Comparison of ENCODE assay signal across 22 cellular contexts in genomic region chr9:616694-617093, GRCh38.
DNase-seq lines count a peak whose midpoint lies in the region; ATAC-seq, FAIRE-seq and TF ChIP-seq lines count a peak whose summit lies in the region.
"Had no signal": no experiment of that assay in that cellular context is flagged by ENCODE, and none has a peak within 500 bp of the region (broad histone marks: within the 10 kb centered on the region; RNA-seq: fewer than 3 reads in every experiment).

No MANE protein-coding gene starts in this region.

- no peak overlapping the region for H2AFZ ChIP-seq in IMR-90 (replicated peaks; ENCODE audit: low read length, poor library complexity)
- no peak overlapping the region for H2AFZ ChIP-seq in keratinocyte (ENCODE audit: control insufficient read depth, low read length)

- H4K5ac ChIP-seq in IMR-90 (ENCODE audit: low read depth, low read length), result no peak overlapping the region

- no peak for TF ChIP-seq POLR2A in IMR-90 (IDR thresholded peaks at IDR 0.05; ENCODE audit: low read depth, low read length)

- POLR2A ChIA-PET in IMR-90 (lab: Charles Lee; ENCODE audit: unreplicated experiment), result no interaction called here
- POLR2A ChIA-PET in Caco-2 (lab: Charles Lee), result no interaction called here
- POLR2A ChIA-PET in activated CD4-positive, alpha-beta T cell treated with anti-CD3 and anti-CD28 coated beads, Interleukin-2, amount 10 ng/mL, durations not matched to agents 7 days and 5 days (lab: Charles Lee), result no interaction called here

- H3K27ac Mint-ChIP-seq in Caco-2 (ENCODE audit: unreplicated experiment), result no peak overlapping the region
- H3K27ac Mint-ChIP-seq in activated CD4-positive, alpha-beta T cell treated with anti-CD3 and anti-CD28 coated beads, Interleukin-2, amount 10 ng/mL, durations not matched to agents 7 days and 5 days, result no peak overlapping the region
- H3K27ac Mint-ChIP-seq: CD4-positive, CD25-positive, alpha-beta regulatory T cell; HFFc6 had no signal

- DNase-seq in IMR-90 (no peak), ascending aorta (ENCODE audit: low spot score in 2 of 2) (no peak), keratinocyte (ENCODE audit: low read depth, low spot score) (no peak), thoracic aorta (ENCODE audit: low spot score) (no peak), NCI-H1417 (lab: John Stamatoyannopoulos, UW) (no peak), Caco-2 (no peak)
- DNase-seq in activated CD4-positive, alpha-beta T cell treated with anti-CD3 and anti-CD28 coated beads, Interleukin-2, amount 10 ng/mL, durations not matched to agents 7 days and 5 days, result no peak
- DNase-seq: BE2C; CD4-positive, CD25-positive, alpha-beta regulatory T cell; COR-L47; H7; HFFc6; NCI-H1092 treated with DMSO at 0.1 percent for 48 hours; NCI-H2081; NCI-H2171 treated with DMSO at 0.1 percent for 48 hours; NCI-H446 treated with DMSO at 0.1 percent for 48 hours; NCI-H69; OCI-M1; SIG-M5 had no signal

- no peak overlapping the region for H3K14ac ChIP-seq in IMR-90 (replicated peaks; ENCODE audit: low read depth, low read length)

- peaks cover 21% of the 10 kb centered on the region for H3K4me1 Mint-ChIP-seq in Caco-2 (ENCODE audit: low read depth, unreplicated experiment)
- H3K4me1 Mint-ChIP-seq in activated CD4-positive, alpha-beta T cell treated with anti-CD3 and anti-CD28 coated beads, Interleukin-2, amount 10 ng/mL, durations not matched to agents 7 days and 5 days, result peaks cover 7% of the 10 kb centered on the region

- H3K79me2 ChIP-seq in keratinocyte (ENCODE audit: control insufficient read depth, insufficient read depth, low read length), result peaks cover 7% of the 10 kb centered on the region

- in situ Hi-C loops in IMR-90 (cut with MboI; ENCODE audit: low sequenced_read_pairs), result loop anchor here (5.0 to 10.0 kb wide), 2 partner anchors 141 to 388 kb away; no protein-coding TSS in a partner anchor

- H4K91ac ChIP-seq in IMR-90 (ENCODE audit: insufficient read depth, low read depth, low read length), result no peak overlapping the region

- CTCF ChIA-PET in IMR-90 (lab: Yijun Ruan, JAX) (interaction anchor here (0.6 kb wide), 1 partner anchor 323 kb away, joined by 3 read pairs; no protein-coding TSS in a partner anchor), Caco-2 (lab: Charles Lee) (no interaction called here)
- CTCF ChIA-PET in activated CD4-positive, alpha-beta T cell treated with anti-CD3 and anti-CD28 coated beads, Interleukin-2, amount 10 ng/mL, durations not matched to agents 7 days and 5 days (lab: Charles Lee), result no interaction called here

- ATAC-seq in IMR-90 (ENCODE audit: low read depth), result no peak
- ATAC-seq in thoracic aorta (ENCODE audit: insufficient number of reproducible peaks, low FRiP score, low read depth), result no peak
- no peak for ATAC-seq in GM18861 (IDR thresholded peaks at IDR 0.05; ENCODE audit: unreplicated experiment)

- H3K4me1 ChIP-seq in IMR-90 (ENCODE audit: control insufficient read depth, insufficient read depth, low read length), result peaks cover 3% of the 10 kb centered on the region
- H3K4me1 ChIP-seq in ascending aorta, result peaks cover 17 to 33% of the 10 kb centered on the region in 2 donors
- peaks cover 40% of the 10 kb centered on the region for H3K4me1 ChIP-seq in keratinocyte (ENCODE audit: control insufficient read depth, extremely low read depth, insufficient read depth, low read length)
- peaks cover 21 to 60% of the 10 kb centered on the region in 2 donors for H3K4me1 ChIP-seq in thoracic aorta (ENCODE audit: control insufficient read depth in 1 of 2, low read depth in 2 of 2)
- H3K4me1 ChIP-seq in Caco-2, result peaks cover 36% of the 10 kb centered on the region
- H3K4me1 ChIP-seq: BE2C had no signal

- no peak overlapping the region for H4K8ac ChIP-seq in IMR-90 (ENCODE audit: low read depth in 2 of 2, low read length in 2 of 2)

- H2BK20ac ChIP-seq in IMR-90 (ENCODE audit: low read depth, low read length), result no peak overlapping the region

- H3K4me3 ChIP-seq in IMR-90 (ENCODE audit: insufficient read depth, low read depth, low read length), result no peak overlapping the region
- H3K4me3 ChIP-seq in ascending aorta, result no peak overlapping the region
- no peak overlapping the region for H3K4me3 ChIP-seq in keratinocyte (ENCODE audit: control insufficient read depth in 2 of 3, extremely low read depth in 1 of 3, insufficient read depth in 2 of 3, low read depth in 1 of 3, low read length in 3 of 3)
- no peak overlapping the region for H3K4me3 ChIP-seq in thoracic aorta
- H3K4me3 ChIP-seq in Caco-2 (ENCODE audit: low read depth, low read length), result no peak overlapping the region

- no peak overlapping the region for H2BK5ac ChIP-seq in IMR-90 (ENCODE audit: low read depth, low read length, poor library complexity, severe bottlenecking)

- H3K9me3 ChIP-seq in IMR-90 (ENCODE audit: control insufficient read depth, insufficient read depth, low read length), result no peaks in the 10 kb centered on the region
- H3K9me3 ChIP-seq in ascending aorta, result no peaks in the 10 kb centered on the region
- no peaks in the 10 kb centered on the region for H3K9me3 ChIP-seq in keratinocyte (ENCODE audit: control insufficient read depth, low read depth, low read length)
- no peaks in the 10 kb centered on the region for H3K9me3 ChIP-seq in thoracic aorta
- H3K9me3 ChIP-seq in Caco-2, result no peaks in the 10 kb centered on the region
- H3K9me3 ChIP-seq: BE2C had no signal

- no peak overlapping the region for H2AK9ac ChIP-seq in IMR-90 (replicated peaks; ENCODE audit: low read depth, low read length, poor library complexity)

- H3K27me3 ChIP-seq in IMR-90 (ENCODE audit: control insufficient read depth, insufficient read depth, low read length), result no peaks in the 10 kb centered on the region
- no peaks in the 10 kb centered on the region for H3K27me3 ChIP-seq in ascending aorta
- no peaks in the 10 kb centered on the region for H3K27me3 ChIP-seq in keratinocyte (ENCODE audit: control insufficient read depth, extremely low read depth, insufficient read depth, low read length)
- H3K27me3 ChIP-seq in thoracic aorta (replicated peaks; ENCODE audit: insufficient read depth), result no peaks in the 10 kb centered on the region
- no peaks in the 10 kb centered on the region for H3K27me3 ChIP-seq in Caco-2 (replicated peaks; ENCODE audit: control insufficient read depth, insufficient read depth, low read length)
- H3K27me3 ChIP-seq: BE2C had no signal

- H3K23ac ChIP-seq in IMR-90 (ENCODE audit: low read depth, low read length), result no peak overlapping the region

- H3K4me3 Mint-ChIP-seq in Caco-2 (ENCODE audit: unreplicated experiment), result no peak overlapping the region
- H3K4me3 Mint-ChIP-seq in activated CD4-positive, alpha-beta T cell treated with anti-CD3 and anti-CD28 coated beads, Interleukin-2, amount 10 ng/mL, durations not matched to agents 7 days and 5 days, result no peak overlapping the region
- H3K4me3 Mint-ChIP-seq: CD4-positive, CD25-positive, alpha-beta regulatory T cell; HFFc6 had no signal

- H3K18ac ChIP-seq in IMR-90 (ENCODE audit: low read depth, low read length), result peak overlapping the region; percentile 40; the same call in 1 of the 2 replicates

- intact Hi-C loops in IMR-90 (cut with micrococcal nuclease), result loop anchor here (10.0 kb wide), 1 partner anchor 278 kb away; no protein-coding TSS in a partner anchor
- intact Hi-C loops in ascending aorta (cut with DNase I), result loop anchor here (2.0 to 5.0 kb wide), 2 partner anchors 121 to 136 kb away; no protein-coding TSS in a partner anchor
- intact Hi-C loops in Caco-2 (cut with micrococcal nuclease; ENCODE audit: unreplicated experiment), result no loop called here

- dilution Hi-C loops in IMR-90 (cut with HindIII; ENCODE audit: low sequenced_read_pairs, unreplicated experiment), result no loop called here
- dilution Hi-C loops in keratinocyte (cut with MboI; ENCODE audit: extremely low pct_ligation_motif_present, low sequenced_read_pairs), result no loop called here

- TF ChIP-seq RAD21 in IMR-90 (IDR thresholded peaks at IDR 0.05; ENCODE audit: low read length), result no peak

- H2AK5ac ChIP-seq in IMR-90 (ENCODE audit: low read depth, low read length), result no peak overlapping the region

- H3K79me1 ChIP-seq in IMR-90 (ENCODE audit: low read depth in 1 of 2, low read length in 2 of 2), result no peaks in the 10 kb centered on the region

- H3K56ac ChIP-seq in IMR-90 (ENCODE audit: extremely low read depth, insufficient read depth, low read length), result no peak overlapping the region

- H3K27ac ChIP-seq in IMR-90 (ENCODE audit: insufficient read depth, low read length) (no peak overlapping the region), ascending aorta (peak overlapping the region; percentile 86 to 88), keratinocyte (ENCODE audit: control insufficient read depth, insufficient read depth, low read length) (peak overlapping the region; percentile 5), thoracic aorta (peak overlapping the region; percentile 85 to 89)

- WGBS in IMR-90 (ENCODE audit: extremely low coverage in 2 of 2, insufficient read length in 1 of 2), 2 experiments, result no CpG with 5 or more reads among the region's 4 CpGs

- FAIRE-seq in keratinocyte (lab: Jason Lieb, UNC), result no peak
- FAIRE-seq: A204.1, G401.6 had no signal

- peak overlapping the region; percentile 27; the same call in 1 of the 2 replicates for H3K4ac ChIP-seq in IMR-90 (ENCODE audit: low read depth, low read length)

- H3K4me2 ChIP-seq in IMR-90 (ENCODE audit: low read depth, low read length), result no peak overlapping the region
- H3K4me2 ChIP-seq in keratinocyte (ENCODE audit: control insufficient read depth, extremely low read depth, insufficient read depth, low read depth, low read length), result peak overlapping the region; percentile 84

- H4K20me1 ChIP-seq in IMR-90 (ENCODE audit: insufficient read depth, low read length) (no peaks in the 10 kb centered on the region), keratinocyte (ENCODE audit: control insufficient read depth, extremely low read depth, insufficient read depth, low read length) (no peaks in the 10 kb centered on the region)

- H2BK120ac ChIP-seq in IMR-90 (ENCODE audit: low read depth, low read length), result no peak overlapping the region

- no peaks in the 10 kb centered on the region for H3K9me3 Mint-ChIP-seq in Caco-2 (ENCODE audit: unreplicated experiment)
- no peaks in the 10 kb centered on the region for H3K9me3 Mint-ChIP-seq in activated CD4-positive, alpha-beta T cell treated with anti-CD3 and anti-CD28 coated beads, Interleukin-2, amount 10 ng/mL, durations not matched to agents 7 days and 5 days
- H3K9me3 Mint-ChIP-seq: CD4-positive, CD25-positive, alpha-beta regulatory T cell; HFFc6 had no signal

- H2BK15ac ChIP-seq in IMR-90 (ENCODE audit: low read depth, low read length), result peak overlapping the region; percentile 3; the same call in 1 of the 3 replicates

- H3K36me3 Mint-ChIP-seq in Caco-2 (ENCODE audit: insufficient read depth, unreplicated experiment), result peaks cover 13% of the 10 kb centered on the region
- no peaks in the 10 kb centered on the region for H3K36me3 Mint-ChIP-seq in activated CD4-positive, alpha-beta T cell treated with anti-CD3 and anti-CD28 coated beads, Interleukin-2, amount 10 ng/mL, durations not matched to agents 7 days and 5 days (ENCODE audit: low read depth)
- H3K36me3 Mint-ChIP-seq: CD4-positive, CD25-positive, alpha-beta regulatory T cell had no signal

- peaks cover 2% of the 10 kb centered on the region; the same call in 1 of the 2 replicates for H3K9me1 ChIP-seq in IMR-90 (ENCODE audit: insufficient read depth, low read length)
- H3K9me1 ChIP-seq in keratinocyte (ENCODE audit: control insufficient read depth, extremely low read depth, insufficient read depth, low read length), result no peaks in the 10 kb centered on the region

- no peaks in the 10 kb centered on the region for H3K27me3 Mint-ChIP-seq in Caco-2 (ENCODE audit: insufficient read depth, unreplicated experiment)
- H3K27me3 Mint-ChIP-seq in activated CD4-positive, alpha-beta T cell treated with anti-CD3 and anti-CD28 coated beads, Interleukin-2, amount 10 ng/mL, durations not matched to agents 7 days and 5 days, result peaks cover 3% of the 10 kb centered on the region

- BruUV-seq in IMR-90 (replicated peaks; lab: Mats Ljungman, UMichigan), result no TSS peak
- no TSS peak for BruUV-seq in Caco-2 (replicated peaks; lab: Mats Ljungman, UMichigan)

- no peak overlapping the region for H3K9ac ChIP-seq in IMR-90 (ENCODE audit: low read depth, low read length)
- H3K9ac ChIP-seq in keratinocyte (ENCODE audit: control insufficient read depth, extremely low read depth, insufficient read depth, low read length), result no peak overlapping the region

- H3K36me3 ChIP-seq in IMR-90 (ENCODE audit: control insufficient read depth, insufficient read depth, low read length) (no peaks in the 10 kb centered on the region), ascending aorta (no peaks in the 10 kb centered on the region), keratinocyte (ENCODE audit: control insufficient read depth in 2 of 2, extremely low read depth in 1 of 2, insufficient read depth in 2 of 2, low read length in 2 of 2) (no peaks in the 10 kb centered on the region), thoracic aorta (no peaks in the 10 kb centered on the region), Caco-2 (ENCODE audit: control insufficient read depth, insufficient read depth, low read length) (no peaks in the 10 kb centered on the region)
- H3K36me3 ChIP-seq: BE2C had no signal

- TF ChIP-seq CTCF in IMR-90 (conservative IDR thresholded peaks at IDR 0.05; ENCODE audit: low read depth, low read length) (no peak), ascending aorta (IDR thresholded peaks at IDR 0.05) (no peak), keratinocyte (optimal IDR thresholded peaks at IDR 0.05 in 1 of 3, IDR thresholded peaks at IDR 0.05 in 1 of 3, conservative IDR thresholded peaks at IDR 0.05 in 1 of 3; ENCODE audit: extremely low read depth in 1 of 3, insufficient read depth in 2 of 3, low read length in 3 of 3) (no peak), thoracic aorta (IDR thresholded peaks at IDR 0.05) (no peak), Caco-2 (IDR thresholded peaks at IDR 0.05; ENCODE audit: insufficient read depth in 1 of 2, low read depth in 1 of 2, low read length in 1 of 2, severe bottlenecking in 1 of 2, unreplicated experiment in 1 of 2) (no peak)
